Comparison of ENCODE assay signal across 16 cellular contexts in the genomic region with DNA sequence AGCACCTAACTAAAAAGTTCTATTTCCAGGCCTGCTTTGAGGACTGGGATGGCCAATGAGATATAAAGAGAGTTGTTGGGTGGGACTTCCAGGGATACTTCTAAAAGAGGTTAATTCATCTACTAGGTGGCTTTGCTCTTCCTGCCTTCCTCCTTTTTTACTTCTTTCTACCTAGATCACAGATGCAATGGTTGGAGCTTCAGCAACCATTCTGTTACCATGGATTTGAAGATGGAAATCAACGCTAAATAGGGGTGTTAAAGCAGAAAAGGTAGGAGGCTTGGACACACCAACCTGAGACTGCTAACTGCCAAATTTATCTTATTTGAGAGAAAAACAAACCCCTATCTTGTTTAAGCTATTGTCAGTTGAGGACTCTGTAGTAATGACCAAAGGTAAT. TPM values are rescaled to one million over a fixed set of nuclear protein-coding genes. Genes with fewer than 3 reads are reported as not detected.
DNase-seq lines count a peak whose midpoint lies in the region; ATAC-seq, FAIRE-seq and TF ChIP-seq lines count a peak whose summit lies in the region.
"Had no signal": no experiment of that assay in that cellular context is flagged by ENCODE, and none has a peak within 500 bp of the region (broad histone marks: within the 10 kb centered on the region; RNA-seq: fewer than 3 reads in every experiment).

No MANE protein-coding gene starts in this region.

- BruUV-seq in HepG2 (replicated peaks; lab: Mats Ljungman, UMichigan), result no TSS peak

- WGBS in HepG2 (ENCODE audit: low lambda C conversion rate), result 100% methylated on average over 1 of the region's 1 CpG
- 100% methylated on average over 1 of the region's 1 CpG for WGBS in esophagus squamous epithelium, 2 donors

- no peaks in the 10 kb centered on the region for H3K27me3 Mint-ChIP-seq in brain
- peaks cover 6 to 9% of the 10 kb centered on the region in 2 donors for H3K27me3 Mint-ChIP-seq in effector memory CD8-positive, alpha-beta T cell
- H3K27me3 Mint-ChIP-seq: CD4-positive, alpha-beta T cell had no signal

- H3K9ac ChIP-seq in HepG2 (ENCODE audit: insufficient read depth, low read depth, low read length) (no peak overlapping the region), stomach smooth muscle (ENCODE audit: low read length in 2 of 2) (no peak overlapping the region)
- H3K9ac ChIP-seq: GM23248 had no signal

- POLR2A ChIA-PET in HepG2 (lab: Yijun Ruan, JAX), result interaction anchor here (2.6 kb wide), 1 partner anchor 301 kb away, joined by 8 read pairs; no protein-coding TSS in a partner anchor

- CTCF ChIA-PET in HepG2 (lab: Yijun Ruan, JAX; ENCODE audit: low intra/inter-chr PET ratio, low total read pairs), result no interaction called here

- H3K27ac ChIP-seq in 22Rv1, result peak overlapping the region; percentile 81; the same call in 1 of the 2 replicates
- no peak overlapping the region for H3K27ac ChIP-seq in HepG2 (ENCODE audit: extremely low read length, insufficient read depth, low read length)
- H3K27ac ChIP-seq in stomach smooth muscle (ENCODE audit: low read length), result peak overlapping the region; percentile 6
- H3K27ac ChIP-seq in esophagus squamous epithelium, result peak overlapping the region in 1 of 4 donors; percentile 29
- H3K27ac ChIP-seq: GM23248 had no signal

- no peak for DNase-seq in HepG2 (ENCODE audit: low spot score)
- DNase-seq in effector memory CD8-positive, alpha-beta T cell, result no peak
- no peak for DNase-seq in NCI-H2171 (lab: John Stamatoyannopoulos, UW)
- DNase-seq in esophagus squamous epithelium (lab: John Stamatoyannopoulos, UW), result no peak
- no peak for DNase-seq in stimulated activated naive CD4-positive, alpha-beta T cell (lab: John Stamatoyannopoulos, UW)
- DNase-seq: ACHN; Calu3; CD4-positive, alpha-beta T cell; DMS 273 treated with DMSO at 0.1 percent for 48 hours; GM23248 had no signal

- H2AFZ ChIP-seq in HepG2 (ENCODE audit: low read length), result no peak overlapping the region

- peak overlapping the region in 3 of 5 experiments; percentile 58 to 98 (median 76) for H3K27ac Mint-ChIP-seq in brain
- no peak overlapping the region for H3K27ac Mint-ChIP-seq in effector memory CD8-positive, alpha-beta T cell
- H3K27ac Mint-ChIP-seq: B cell; CD4-positive, alpha-beta T cell had no signal

- no peak for TF ChIP-seq POLR2A in HepG2 (IDR thresholded peaks at IDR 0.05; ENCODE audit: insufficient read depth in 1 of 2, low read depth in 2 of 2, low read length in 2 of 2)
- TF ChIP-seq POLR2A in esophagus squamous epithelium (IDR thresholded peaks at IDR 0.05), result no peak

- TF ChIP-seq EP300 in HepG2 (IDR thresholded peaks at IDR 0.05; ENCODE audit: low read depth in 2 of 2, low read length in 2 of 2), result no peak
- no peak for TF ChIP-seq EP300 in HepG2 (CRISPR knock-in tag; IDR thresholded peaks at IDR 0.05; ENCODE audit: borderline replicate concordance)

- ATAC-seq in HepG2, result no peak
- ATAC-seq in effector memory CD8-positive, alpha-beta T cell (replicated peaks), result no peak
- ATAC-seq: HCT116 had no signal

- in situ Hi-C loops in HepG2 (cut with HindIII; ENCODE audit: extremely low pct_ligation_motif_present, low pct_unique_long_range_greater_than_20kb), result loop anchor here (25.0 kb wide), 1 partner anchor 201 kb away; no protein-coding TSS in a partner anchor

- H3K36me3 Mint-ChIP-seq in brain, result no peaks in the 10 kb centered on the region
- H3K36me3 Mint-ChIP-seq in effector memory CD8-positive, alpha-beta T cell (ENCODE audit: insufficient read depth), result no peaks in the 10 kb centered on the region

- H3K9me3 Mint-ChIP-seq in brain, result peaks cover 0 to 9% (median 0%) of the 10 kb centered on the region in 5 experiments
- H3K9me3 Mint-ChIP-seq in effector memory CD8-positive, alpha-beta T cell, result no peaks in the 10 kb centered on the region
- H3K9me3 Mint-ChIP-seq: CD4-positive, alpha-beta T cell had no signal

- no peak overlapping the region for H3K4me2 ChIP-seq in HepG2 (ENCODE audit: low read depth, low read length)

- peaks cover 61% of the 10 kb centered on the region for H3K4me1 ChIP-seq in HepG2 (ENCODE audit: insufficient read depth, low read length)
- peaks cover 13% of the 10 kb centered on the region for H3K4me1 ChIP-seq in stomach smooth muscle (ENCODE audit: control insufficient read depth, insufficient read depth, low read length)
- H3K4me1 ChIP-seq in esophagus squamous epithelium, result peaks cover 0 to 31% (median 12%) of the 10 kb centered on the region in 3 donors

- no peak for TF ChIP-seq RAD21 in HepG2 (CRISPR knock-in tag; IDR thresholded peaks at IDR 0.05)

- no peaks in the 10 kb centered on the region for H3K27me3 ChIP-seq in HepG2 (ENCODE audit: control insufficient read depth in 1 of 2, insufficient read depth in 2 of 2, low read length in 2 of 2)
- no peaks in the 10 kb centered on the region for H3K27me3 ChIP-seq in stomach smooth muscle (ENCODE audit: control insufficient read depth in 1 of 2, insufficient read depth in 2 of 2, low read length in 2 of 2)
- H3K27me3 ChIP-seq in esophagus squamous epithelium, result no peaks in the 10 kb centered on the region

- intact Hi-C loops in HepG2 (cut with micrococcal nuclease; ENCODE audit: unreplicated experiment), result no loop called here
- intact Hi-C loops in esophagus squamous epithelium (cut with DNase I), result loop anchor here (10.0 kb wide), 1 partner anchor 89 kb away; no protein-coding TSS in a partner anchor

- no peak for FAIRE-seq in HepG2 (lab: Jason Lieb, UNC)
- FAIRE-seq: H54 had no signal

- TF ChIP-seq CTCF in 22Rv1 (IDR thresholded peaks at IDR 0.05) (no peak), brain (conservative IDR thresholded peaks at IDR 0.05) (no peak), HepG2 (CRISPR knock-in tag; IDR thresholded peaks at IDR 0.05) (no peak), esophagus squamous epithelium (IDR thresholded peaks at IDR 0.05) (no peak)

- H3K4me1 Mint-ChIP-seq in brain, result peaks cover 28% of the 10 kb centered on the region
- peaks cover 15 to 17% of the 10 kb centered on the region in 2 donors for H3K4me1 Mint-ChIP-seq in effector memory CD8-positive, alpha-beta T cell (ENCODE audit: low read depth in 2 of 2)

- no peak overlapping the region for H3K4me3 Mint-ChIP-seq in brain
- no peak overlapping the region for H3K4me3 Mint-ChIP-seq in effector memory CD8-positive, alpha-beta T cell
- H3K4me3 Mint-ChIP-seq: B cell; CD4-positive, alpha-beta T cell had no signal

- H3K4me3 ChIP-seq in HepG2 (replicated peaks in 1 of 3; ENCODE audit: insufficient read depth in 1 of 3, low read depth in 2 of 3, low read length in 3 of 3) (no peak overlapping the region), stomach smooth muscle (ENCODE audit: low read length in 2 of 2) (no peak overlapping the region), esophagus squamous epithelium (no peak overlapping the region)
- H3K4me3 ChIP-seq: GM23248 had no signal

- no peaks in the 10 kb centered on the region for H3K79me2 ChIP-seq in HepG2 (ENCODE audit: insufficient read depth, low read length)

- H3K36me3 ChIP-seq in HepG2 (replicated peaks in 1 of 2; ENCODE audit: control insufficient read depth in 1 of 2, insufficient read depth in 2 of 2, low read length in 2 of 2) (no peaks in the 10 kb centered on the region), stomach smooth muscle (ENCODE audit: control insufficient read depth in 2 of 2, insufficient read depth in 2 of 2, low read length in 2 of 2) (no peaks in the 10 kb centered on the region), esophagus squamous epithelium (no peaks in the 10 kb centered on the region)

- H3K9me3 ChIP-seq in HepG2 (ENCODE audit: low read length), result no peaks in the 10 kb centered on the region
- H3K9me3 ChIP-seq in stomach smooth muscle (ENCODE audit: control insufficient read depth in 2 of 2, low read length in 2 of 2), result no peaks in the 10 kb centered on the region
- H3K9me3 ChIP-seq in esophagus squamous epithelium, result no peaks in the 10 kb centered on the region

- no peaks in the 10 kb centered on the region for H4K20me1 ChIP-seq in HepG2 (ENCODE audit: insufficient read depth, low read length)

TF ChIP-seq in HepG2, 621 proteins besides CTCF, POLR2A, EP300 and RAD21:
- TF ChIP-seq ZNF879 (CRISPR knock-in tag; IDR thresholded peaks at IDR 0.05) (no peak), RCOR2 (CRISPR knock-in tag; IDR thresholded peaks at IDR 0.05) (peak; percentile 34; the same call in 1 of the 2 replicates), ZMYM3 (CRISPR knock-in tag; IDR thresholded peaks at IDR 0.05) (peak; percentile 80)

RNA-seq across cellular contexts. Expression of gene PPP1R21, which starts 26.9 kb away (rescaled TPM):
- 22.4 TPM for polyA plus RNA-seq in brain (ENCODE audit: insufficient read depth, low read depth, low replicate concordance)
- 15.5 and 26.0 TPM in 2 replicates for total RNA-seq in HepG2 (2016; rRNA removed; fragmentation: Illumina TruSeq; extraction: Trizol)
- total RNA-seq in HepG2 (2016; cell fraction: cytosol; rRNA removed; fragmentation: Illumina TruSeq; extraction: Trizol; ENCODE audit: low read depth), result 23.4 and 25.6 TPM in 2 replicates
- total RNA-seq in HepG2 (2016; cell fraction: insoluble cytoplasmic fraction; rRNA removed; fragmentation: Illumina TruSeq; extraction: Trizol), result 11.8 and 21.9 TPM in 2 replicates
- total RNA-seq in HepG2 (2016; cell fraction: membrane; rRNA removed; fragmentation: Illumina TruSeq; extraction: Trizol), result 17.4 and 18.5 TPM in 2 replicates
- 19.8 and 24.1 TPM in 2 replicates for total RNA-seq in HepG2 (2016; cell fraction: nucleus; rRNA removed; fragmentation: Illumina TruSeq; extraction: Trizol)
- polyA plus RNA-seq in HepG2 (2011; rRNA removed), result 18.8 and 21.9 TPM in 2 replicates
- 8.8 and 12.8 TPM in 2 replicates for polyA plus RNA-seq in HepG2 (2011; cell fraction: cytosol; rRNA removed)
- polyA plus RNA-seq in HepG2 (2011; cell fraction: nucleus; rRNA removed), result 17.9 and 22.6 TPM in 2 replicates
- 17.3 and 23.4 TPM in 2 replicates for polyA plus RNA-seq in HepG2 (2012)
- polyA plus RNA-seq in HepG2 (2016; cell fraction: cytosol; fragmentation: Illumina TruSeq; extraction: Trizol; ENCODE audit: low read depth), result 4.0 and 5.5 TPM in 2 replicates
- polyA plus RNA-seq in HepG2 (2016; cell fraction: insoluble cytoplasmic fraction; fragmentation: Illumina TruSeq; extraction: Trizol; ENCODE audit: low read depth), result 20.2 and 22.6 TPM in 2 replicates
- polyA plus RNA-seq in HepG2 (2016; cell fraction: membrane; fragmentation: Illumina TruSeq; extraction: Trizol; ENCODE audit: low read depth), result 9.9 and 10.8 TPM in 2 replicates
- 22.0 and 24.6 TPM in 2 replicates for polyA plus RNA-seq in HepG2 (2016; cell fraction: nucleus; fragmentation: Illumina TruSeq; extraction: Trizol; ENCODE audit: insufficient read depth, low read depth)
- 9.2 and 19.0 TPM in 2 replicates for polyA minus RNA-seq in HepG2 (2011; rRNA and poly(A)+ RNA removed; ENCODE audit: low replicate concordance)
- polyA minus RNA-seq in HepG2 (2011; cell fraction: cytosol; rRNA and poly(A)+ RNA removed), result 7.7 and 8.6 TPM in 2 replicates
- polyA minus RNA-seq in HepG2 (2011; cell fraction: nucleus; rRNA and poly(A)+ RNA removed), result 43.3 and 50.4 TPM in 2 replicates
- 10 to 100 TPM; 11.7 to 35.1 (median 22.3) TPM for total RNA-seq in esophagus squamous epithelium

Comparison
In these comparisons a context has a peak if more than half of its experiments do, and no peak if none do; other contexts are left out.
1. H3K27ac Mint-ChIP-seq: peak in brain (3 of 5); none in effector memory CD8-positive, alpha-beta T cell (0 of 2).